ENCODE assay signal across 9 cellular contexts in genomic region chr5:169024426-169024825, GRCh38.
"Had no signal": no experiment of that assay in that cellular context is flagged by ENCODE, and none has a peak within 500 bp of the region (broad histone marks: within the 10 kb centered on the region; RNA-seq: fewer than 3 reads in every experiment).

No MANE protein-coding gene starts in this region.

- H3K4me3 ChIP-seq: left lung, smooth muscle cell, upper lobe of left lung had no signal

- H3K27ac ChIP-seq: left lung, parathyroid adenoma, upper lobe of left lung had no signal

- H3K9me3 ChIP-seq: left lung, SK-N-SH, upper lobe of left lung had no signal

- DNase-seq: activated CD4-positive, alpha-beta T cell treated with anti-CD3 and anti-CD28 coated beads for 48 hours; activated CD8-positive, alpha-beta memory T cell treated with anti-CD3 and anti-CD28 coated beads, Interleukin-2, amount 50 U/mL, for 48 hours; activated CD8-positive, alpha-beta T cell treated with anti-CD3 and anti-CD28 coated beads, Interleukin-2, amount 10 ng/mL, durations not matched to agents 7 days and 5 days; activated naive CD4-positive, alpha-beta T cell treated with Interleukin-2 at 50 U/mL for 16 hours; left lung; SK-N-SH; upper lobe of left lung had no signal

- H3K36me3 ChIP-seq: left lung, upper lobe of left lung had no signal

- H3K4me2 ChIP-seq: SK-N-SH, smooth muscle cell had no signal

- H3K4me1 ChIP-seq: left lung, parathyroid adenoma had no signal

- H3K9ac ChIP-seq: parathyroid adenoma, SK-N-SH had no signal

- H3K27me3 ChIP-seq: left lung, upper lobe of left lung had no signal

- H2AFZ ChIP-seq: parathyroid adenoma had no signal
